In genomic region chr22:38181453-38182200, GRCh38 we compare ENCODE assay signal across 8 cellular contexts. TPM values are rescaled to one million over a fixed set of nuclear protein-coding genes. Genes with fewer than 3 reads are reported as not detected.
DNase-seq lines count a peak whose midpoint lies in the region; ATAC-seq, FAIRE-seq and TF ChIP-seq lines count a peak whose summit lies in the region.

TSS of gene PLA2G6 (minus strand) at chr22:38181830. CDS start at chr22:38169426, 12,404 bp downstream.

- no peak; the same call in 1 of the 2 replicates for TF ChIP-seq POLR2A in GM12892 (IDR thresholded peaks at IDR 0.05; ENCODE audit: low read depth, low read length)

- intact Hi-C loops in T-helper 1 cell treated with Interleukin-12 subunit alpha and Interleukin-12 subunit beta and Interleukin-4 antibody, amounts not matched to agents 30 ng/mL and 1 ng/mL, for 36 hours (cut with micrococcal nuclease), result loop anchor here (1.0 to 5.0 kb wide), 10 partner anchors 33 to 574 kb away; partner anchors contain the start of genes C22orf23, DDX17, DMC1 and GCAT
- intact Hi-C loops in heart right ventricle (cut with DNase I), result loop anchor here in 2 of 10 donors (1.0 to 2.0 kb wide), 2 partner anchors 19 to 20 kb away; partner anchors contain the start of gene MAFF (in 2 of the 2)
- intact Hi-C loops in posterior vena cava (cut with DNase I), result no loop called here
- intact Hi-C loops in upper lobe of right lung (cut with DNase I), result no loop called here

- no peak for TF ChIP-seq CTCF in heart right ventricle (IDR thresholded peaks at IDR 0.05)
- no peak for TF ChIP-seq CTCF in upper lobe of right lung (IDR thresholded peaks at IDR 0.05)

- H3K9me3 ChIP-seq in heart right ventricle (no peaks in the 10 kb centered on the region), upper lobe of right lung (no peaks in the 10 kb centered on the region)

- H3K36me3 ChIP-seq in heart right ventricle (no peaks in the 10 kb centered on the region), upper lobe of right lung (no peaks in the 10 kb centered on the region)

- peak within 1 kb of the TSS; percentile 41 to 75 (median 68) for H3K4me3 ChIP-seq in heart right ventricle
- H3K4me3 ChIP-seq in upper lobe of right lung, result peak within 1 kb of the TSS; percentile 70

- peak within 1 kb of the TSS; percentile 78 to 96 (median 90) for H3K27ac ChIP-seq in heart right ventricle
- H3K27ac ChIP-seq in upper lobe of right lung, result peak within 1 kb of the TSS; percentile 93

- ATAC-seq in HG02870 (IDR thresholded peaks at IDR 0.05; ENCODE audit: unreplicated experiment), result peak; percentile 82
- ATAC-seq in heart right ventricle, result peak; percentile 96 to 98 (median 97)
- peak; percentile 97 for ATAC-seq in upper lobe of right lung

- H3K27me3 ChIP-seq in heart right ventricle (no peaks in the 10 kb centered on the region), upper lobe of right lung (no peaks in the 10 kb centered on the region)

- DNase-seq in GM12892 (ENCODE audit: insufficient read length) (peak; percentile 97), NCI-H146 treated with DMSO at 0.1 percent for 48 hours (lab: John Stamatoyannopoulos, UW; ENCODE audit: unreplicated experiment) (peak; percentile 92), amniotic epithelial cell (ENCODE audit: low read depth) (peak; percentile 98), heart right ventricle (peak; percentile 98 to 99), posterior vena cava (ENCODE audit: low spot score) (peak; percentile 100), upper lobe of right lung (peak; percentile 99)

- peak; percentile 94 for FAIRE-seq in GM12892 (lab: Jason Lieb, UNC)

- H3K4me1 ChIP-seq in heart right ventricle (peaks cover 7 to 53% (median 26%) of the 10 kb centered on the region in 9 donors), upper lobe of right lung (peaks cover 39% of the 10 kb centered on the region)

- 0 to 1% methylated on average over 42 to 48 of the region's 48 CpGs for WGBS in heart right ventricle, 2 donors

RNA-seq across cellular contexts. Expression of gene PLA2G6, which starts in this region (rescaled TPM):
- 16.3 TPM for polyA plus RNA-seq in GM12892 (2012; ENCODE audit: missing spikeins)
- total RNA-seq in T-helper 1 cell treated with Interleukin-12 subunit alpha and Interleukin-12 subunit beta and Interleukin-4 antibody, amounts not matched to agents 30 ng/mL and 1 ng/mL, for 36 hours, result 48.7 and 49.7 TPM in 2 replicates
- total RNA-seq in heart right ventricle (10 to 100 TPM in 8 of 10 donors, 1 to 10 TPM in 2; 8.8 to 17.1 (median 13.5) TPM), posterior vena cava (10 to 100 TPM; 13.7 to 14.3 TPM), upper lobe of right lung (52.4 TPM)
- polyA plus RNA-seq in heart right ventricle, result 10 to 100 TPM in 1 of 2 donors, 1 to 10 TPM in 1; 6.0 to 35.1 TPM

Comparison
In these comparisons a context has a peak if more than half of its experiments do, and no peak if none do; other contexts are left out.
1. Peak in every context shown above with its lines: DNase-seq, ATAC-seq, H3K4me3 ChIP-seq and H3K27ac ChIP-seq.